Comparison of ENCODE assay signal across 2 cellular contexts in genomic region chr17:62912363-62912762, GRCh38.
TF ChIP-seq lines count a peak whose summit lies in the region.

No MANE protein-coding gene starts in this region.

TF ChIP-seq in HEK293, 187 proteins besides CTCF, POLR2A, EP300 and RAD21:
- TF ChIP-seq REST (tag by site-specific recombination; IDR thresholded peaks at IDR 0.05) (no peak), ZNF596 (tag by site-specific recombination; IDR thresholded peaks at IDR 0.05) (peak; percentile 85), SETDB1 (IDR thresholded peaks at IDR 0.05; ENCODE audit: insufficient read length, low read length) (peak; percentile 46), MYNN (tag by site-specific recombination; IDR thresholded peaks at IDR 0.05; ENCODE audit: borderline replicate concordance) (no peak), PRDM1 (tag by site-specific recombination; IDR thresholded peaks at IDR 0.05) (peak; percentile 83)

TF ChIP-seq in K562, 482 proteins besides CTCF, POLR2A, EP300 and RAD21 (continued from another document):
- no peak for TF ChIP-seq ZBTB40 (IDR thresholded peaks at IDR 0.05)
- no peak for TF ChIP-seq ZBTB40 (CRISPR knock-in tag; IDR thresholded peaks at IDR 0.05)
- no peak for TF ChIP-seq HINFP (tag; conservative IDR thresholded peaks at IDR 0.05; ENCODE audit: low read depth)
- TF ChIP-seq MAFF (IDR thresholded peaks at IDR 0.05; ENCODE audit: low read length): peak; percentile 14; the same call in 1 of the 2 replicates
- peak; percentile 67 for TF ChIP-seq NFE2 (IDR thresholded peaks at IDR 0.05; ENCODE audit: low read depth)
- TF ChIP-seq TRIM24 (IDR thresholded peaks at IDR 0.05): peak in 1 of 2 experiments; percentile 50; a peak in 1 of 4 replicates
- no peak for TF ChIP-seq E2F6 (IDR thresholded peaks at IDR 0.05; ENCODE audit: borderline replicate concordance in 1 of 2, extremely low read depth in 1 of 2, insufficient read depth in 1 of 2, insufficient read length in 1 of 2, low read depth in 1 of 2, low read length in 1 of 2, poor library complexity in 1 of 2, severe bottlenecking in 1 of 2)
- TF ChIP-seq GTF2A2 (tag; IDR thresholded peaks at IDR 0.05): no peak
- no peak for TF ChIP-seq POLR2G (IDR thresholded peaks at IDR 0.05; ENCODE audit: low read depth, low read length)
- TF ChIP-seq NCOA6 (IDR thresholded peaks at IDR 0.05): no peak
- TF ChIP-seq NFE2L1 (tag; IDR thresholded peaks at IDR 0.05; ENCODE audit: borderline replicate concordance, low read depth): peak; percentile 18; the same call in 1 of the 2 replicates
- no peak for TF ChIP-seq MAX (CRISPR knock-in tag; IDR thresholded peaks at IDR 0.05)
- TF ChIP-seq HIVEP1 (CRISPR knock-in tag; IDR thresholded peaks at IDR 0.05): no peak
- no peak for TF ChIP-seq ZBTB5 (IDR thresholded peaks at IDR 0.05)
- TF ChIP-seq ETV6 (IDR thresholded peaks at IDR 0.05; ENCODE audit: borderline replicate concordance in 1 of 2, low read depth in 2 of 2, low read length in 1 of 2): no peak
- no peak for TF ChIP-seq ETV6 (CRISPR knock-in tag; IDR thresholded peaks at IDR 0.05; ENCODE audit: borderline replicate concordance)
- TF ChIP-seq C11orf30 (IDR thresholded peaks at IDR 0.05; ENCODE audit: low read depth): 0 out of 2 replicates have a peak, but pooled peaks have one; percentile 25
